7 cellular contexts compared by ENCODE assay signal in genomic region chr12:11539156-11539555, GRCh38.
"Had no signal": no experiment of that assay in that cellular context is flagged by ENCODE, and none has a peak within 500 bp of the region (broad histone marks: within the 10 kb centered on the region; RNA-seq: fewer than 3 reads in every experiment).

No MANE protein-coding gene starts in this region.

- DNase-seq: GDM1, GF-D8 had no signal

- ATAC-seq: GM12878 had no signal

- FAIRE-seq: G401.6, GM12878, GM12892, GM18507, GM19239 had no signal

- H3K4me3 ChIP-seq: GM12878 had no signal
